Comparison of ENCODE assay signal across 1 cellular context in genomic region chr2:68689553-68690537, GRCh38.
TF ChIP-seq lines count a peak whose summit lies in the region.

No MANE protein-coding gene starts in this region.

TF ChIP-seq in K562, 482 proteins besides CTCF, POLR2A, EP300 and RAD21 (continued from another document):
- TF ChIP-seq ARID4B (CRISPR knock-in tag; IDR thresholded peaks at IDR 0.05) (no peak), MGA (IDR thresholded peaks at IDR 0.05) (0 out of 2 replicates have a peak, but pooled peaks have one; percentile 15), IRF1 (CRISPR knock-in tag; IDR thresholded peaks at IDR 0.05; ENCODE audit: borderline replicate concordance) (no peak), PBX2 (CRISPR knock-in tag; IDR thresholded peaks at IDR 0.05; ENCODE audit: low read depth) (no peak), PBX2 (tag; conservative IDR thresholded peaks at IDR 0.05; ENCODE audit: low read depth) (0 out of 2 replicates have a peak, but pooled peaks have one; percentile 9), EWSR1 (IDR thresholded peaks at IDR 0.05; ENCODE audit: borderline replicate concordance, low read depth, partially characterized antibody) (no peak), SAFB (IDR thresholded peaks at IDR 0.05; ENCODE audit: borderline replicate concordance, low read depth, low read length) (no peak), CEBPG (CRISPR knock-in tag; IDR thresholded peaks at IDR 0.05) (no peak), CEBPG (tag; conservative IDR thresholded peaks at IDR 0.05 in 1 of 2, IDR thresholded peaks at IDR 0.05 in 1 of 2) (peak in 1 of 2 experiments; percentile 38; a peak in 1 of 4 replicates)
